15 cellular contexts compared by ENCODE assay signal in genomic region chr5:149117970-149118369, GRCh38. TPM values are rescaled to one million over a fixed set of nuclear protein-coding genes. Genes with fewer than 3 reads are reported as not detected.
DNase-seq lines count a peak whose midpoint lies in the region; ATAC-seq and TF ChIP-seq lines count a peak whose summit lies in the region.
"Had no signal": no experiment of that assay in that cellular context is flagged by ENCODE, and none has a peak within 500 bp of the region (broad histone marks: within the 10 kb centered on the region; RNA-seq: fewer than 3 reads in every experiment).

No MANE protein-coding gene starts in this region.

- H3K4me3 ChIP-seq in mucosa of descending colon: no peak overlapping the region

- ATAC-seq in GM18508 (IDR thresholded peaks at IDR 0.05; ENCODE audit: insufficient read depth, unreplicated experiment) (peak; percentile 58), GM19372 (IDR thresholded peaks at IDR 0.05; ENCODE audit: low read depth, unreplicated experiment) (peak; percentile 62), HG02759 (IDR thresholded peaks at IDR 0.05; ENCODE audit: unreplicated experiment) (peak; percentile 71), HG03520 (IDR thresholded peaks at IDR 0.05; ENCODE audit: unreplicated experiment) (peak; percentile 76), HG03460 (IDR thresholded peaks at IDR 0.05; ENCODE audit: unreplicated experiment) (no peak), mucosa of descending colon (no peak)
- ATAC-seq: right cardiac atrium, T-cell had no signal

- no peaks in the 10 kb centered on the region for H3K4me1 ChIP-seq in mucosa of descending colon (ENCODE audit: low read depth)

- DNase-seq in NCI-H2171 treated with DMSO at 0.1 percent for 48 hours (lab: John Stamatoyannopoulos, UW): no peak
- no peak for DNase-seq in mucosa of descending colon
- DNase-seq in COLO668 (lab: John Stamatoyannopoulos, UW; ENCODE audit: unreplicated experiment): no peak
- DNase-seq: activated CD4-positive, alpha-beta T cell treated with anti-CD3 and anti-CD28 coated beads, Interleukin-2, amount 10 ng/mL, durations not matched to agents 24 days and 14 days; activated gamma-delta T cell treated with Interleukin-2 at 50 U/mL for 16 hours; brain microvascular endothelial cell; head of caudate nucleus; NCI-H2107; right cardiac atrium; T-cell had no signal

- TF ChIP-seq CTCF in mucosa of descending colon (IDR thresholded peaks at IDR 0.05): no peak

- H3K9me3 ChIP-seq in mucosa of descending colon: no peaks in the 10 kb centered on the region

- intact Hi-C loops in mucosa of descending colon (cut with DNase I, micrococcal nuclease): no loop called here

- H3K36me3 ChIP-seq in mucosa of descending colon (ENCODE audit: low read depth): no peaks in the 10 kb centered on the region
- H3K36me3 ChIP-seq: brain microvascular endothelial cell had no signal

RNA-seq across cellular contexts. Expression of gene ABLIM3, which starts 23.3 kb away (rescaled TPM):
- 10 to 100 TPM in 1 of 3 donors, 1 to 10 TPM in 2; 4.1 to 12.4 (median 7.4) TPM for total RNA-seq in mucosa of descending colon
- total RNA-seq: activated CD4-positive, alpha-beta T cell treated with anti-CD3 and anti-CD28 coated beads, Interleukin-2, amount 10 ng/mL, durations not matched to agents 24 days and 14 days had no signal

RNA-seq across cellular contexts. Expression of gene SH3TC2, which starts 55.1 kb away (rescaled TPM):
- total RNA-seq in mucosa of descending colon: 1 to 10 TPM; 1.3 to 3.9 (median 2.2) TPM
- total RNA-seq: activated CD4-positive, alpha-beta T cell treated with anti-CD3 and anti-CD28 coated beads, Interleukin-2, amount 10 ng/mL, durations not matched to agents 24 days and 14 days; T-cell had no signal

Comparison
In these comparisons a context has a peak if more than half of its experiments do, and no peak if none do; other contexts are left out.
1. ATAC-seq: peak in GM18508 (single experiment), GM19372 (single experiment), HG02759 (single experiment) and HG03520 (single experiment); none in HG03460 (single experiment) and mucosa of descending colon (single experiment).